ENCODE assay signal across 32 cellular contexts in genomic region chr6:13278991-13279390, GRCh38. TPM values are rescaled to one million over a fixed set of nuclear protein-coding genes. Genes with fewer than 3 reads are reported as not detected.
A peak's percentile ranks its signal among the peaks of the same experiment; 100 is the strongest.
DNase-seq lines count a peak whose midpoint lies in the region; ATAC-seq, FAIRE-seq and TF ChIP-seq lines count a peak whose summit lies in the region.
"Had no signal": no experiment of that assay in that cellular context is flagged by ENCODE, and none has a peak within 500 bp of the region (broad histone marks: within the 10 kb centered on the region; RNA-seq: fewer than 3 reads in every experiment).

No MANE protein-coding gene starts in this region.

- DNase-seq in AG10803 (ENCODE audit: low read depth), result peak; percentile 98
- peak; percentile 82 for DNase-seq in GM04504 (ENCODE audit: low read depth)
- no peak for DNase-seq in naive B cell
- DNase-seq in activated T-helper 2 cell treated with anti-CD3 and anti-CD28 coated beads, Interferon-gamma antibody, Interleukin-2, Interleukin-4, amounts not matched to agents 10 μg/mL and 5 μg/mL and 100 μg/mL, durations not matched to agents 14 hours and 24 hours and 36 hours (ENCODE audit: low spot score), result no peak
- no peak for DNase-seq in T-helper 17 cell
- no peak for DNase-seq in ovary
- DNase-seq in SHP77 treated with DMSO at 0.1 percent for 48 hours (lab: John Stamatoyannopoulos, UW), result no peak
- DNase-seq: activated CD4-positive, alpha-beta T cell treated with anti-CD3 and anti-CD28 coated beads, Interleukin-2, amount 10 ng/mL, durations not matched to agents 24 days and 14 days; activated gamma-delta T cell; activated T-cell treated with anti-CD3 and anti-CD28 coated beads, Interleukin-2, amount 50 U/mL, for 1 hour; GF-D8; hippocampal formation; Karpas-422; left cardiac atrium; MV-4-11; NCI-H146; NCI-H2107; NCI-H446 treated with DMSO at 0.1 percent for 48 hours; right lobe of liver; stimulated activated CD4-positive, alpha-beta T cell treated with anti-CD3 and anti-CD28 coated beads, Interleukin-15, amount 100 ng/mL, for 24 hours; stimulated activated naive CD4-positive, alpha-beta T cell treated with Interleukin-2 at 50 U/mL for 16 hours; T1000; WERI-Rb-1 had no signal

- intact Hi-C loops in activated T-helper 2 cell treated with anti-CD3 and anti-CD28 coated beads, Interferon-gamma antibody, Interleukin-2, Interleukin-4, amounts not matched to agents 10 μg/mL and 5 μg/mL and 100 μg/mL, durations not matched to agents 14 hours and 24 hours and 36 hours (cut with micrococcal nuclease), result no loop called here
- intact Hi-C loops in ovary (cut with DNase I), result no loop called here

- H3K27ac ChIP-seq in ovary, result no peak overlapping the region
- H3K27ac ChIP-seq: gastroesophageal sphincter, right lobe of liver, RWPE1, thoracic aorta, WERI-Rb-1 had no signal

- no peaks in the 10 kb centered on the region for H3K27me3 ChIP-seq in ovary
- H3K27me3 ChIP-seq: gastroesophageal sphincter, right lobe of liver had no signal

- H3K27ac Mint-ChIP-seq in naive B cell, result peak overlapping the region; percentile 32 to 97 (median 96)
- no peak overlapping the region for H3K27ac Mint-ChIP-seq in activated T-helper 2 cell treated with anti-CD3 and anti-CD28 coated beads, Interferon-gamma antibody, Interleukin-2, Interleukin-4, amounts not matched to agents 10 μg/mL and 5 μg/mL and 100 μg/mL, durations not matched to agents 14 hours and 24 hours and 36 hours
- no peak overlapping the region for H3K27ac Mint-ChIP-seq in T-helper 17 cell
- H3K27ac Mint-ChIP-seq: activated CD4-positive, alpha-beta T cell treated with anti-CD3 and anti-CD28 coated beads, Interleukin-2, amount 10 ng/mL, durations not matched to agents 24 days and 14 days; GM23338 had no signal

- H3K4me1 Mint-ChIP-seq in naive B cell (peaks cover 59 to 85% (median 73%) of the 10 kb centered on the region in 3 donors), T-helper 17 cell (peaks cover 5% of the 10 kb centered on the region)
- H3K4me1 Mint-ChIP-seq in activated T-helper 2 cell treated with anti-CD3 and anti-CD28 coated beads, Interferon-gamma antibody, Interleukin-2, Interleukin-4, amounts not matched to agents 10 μg/mL and 5 μg/mL and 100 μg/mL, durations not matched to agents 14 hours and 24 hours and 36 hours (ENCODE audit: low read depth), result peaks cover 10% of the 10 kb centered on the region

- FAIRE-seq in endometrium (lab: Jason Lieb, UNC), result peak; percentile 83
- FAIRE-seq: endothelial cell of umbilical vein, urothelium cell line had no signal

- H3K9me3 ChIP-seq in T-helper 17 cell (ENCODE audit: control insufficient read depth, low read length, poor library complexity, severe bottlenecking) (no peaks in the 10 kb centered on the region), ovary (no peaks in the 10 kb centered on the region)
- H3K9me3 ChIP-seq: gastroesophageal sphincter, right lobe of liver, thoracic aorta had no signal

- 57 to 73% (median 66%) methylated on average over 4 of the region's 4 CpGs for WGBS in ovary, 3 donors

- no peak for TF ChIP-seq EP300 in ovary (IDR thresholded peaks at IDR 0.05)

- no peak for TF ChIP-seq POLR2A in ovary (IDR thresholded peaks at IDR 0.05)

- H3K27me3 Mint-ChIP-seq in naive B cell, result no peaks in the 10 kb centered on the region
- H3K27me3 Mint-ChIP-seq in activated T-helper 2 cell treated with anti-CD3 and anti-CD28 coated beads, Interferon-gamma antibody, Interleukin-2, Interleukin-4, amounts not matched to agents 10 μg/mL and 5 μg/mL and 100 μg/mL, durations not matched to agents 14 hours and 24 hours and 36 hours (ENCODE audit: low read depth), result no peaks in the 10 kb centered on the region
- no peaks in the 10 kb centered on the region for H3K27me3 Mint-ChIP-seq in T-helper 17 cell
- H3K27me3 Mint-ChIP-seq: central memory CD8-positive, alpha-beta T cell had no signal

- ATAC-seq in naive B cell (ENCODE audit: low read depth in 2 of 2) (no peak), T-helper 17 cell (no peak)
- ATAC-seq: gastroesophageal sphincter, left cardiac atrium had no signal

- H3K4me3 Mint-ChIP-seq in naive B cell (peak overlapping the region in 2 of 8 donors; percentile 50 to 66), T-helper 17 cell (no peak overlapping the region)
- no peak overlapping the region for H3K4me3 Mint-ChIP-seq in activated T-helper 2 cell treated with anti-CD3 and anti-CD28 coated beads, Interferon-gamma antibody, Interleukin-2, Interleukin-4, amounts not matched to agents 10 μg/mL and 5 μg/mL and 100 μg/mL, durations not matched to agents 14 hours and 24 hours and 36 hours (ENCODE audit: low read depth)
- H3K4me3 Mint-ChIP-seq: activated CD4-positive, alpha-beta T cell treated with anti-CD3 and anti-CD28 coated beads, Interleukin-2, amount 10 ng/mL, durations not matched to agents 24 days and 14 days; central memory CD8-positive, alpha-beta T cell; GM23338; neural crest cell had no signal

- H3K36me3 Mint-ChIP-seq in naive B cell, result peaks cover 29 to 36% of the 10 kb centered on the region in 2 donors
- no peaks in the 10 kb centered on the region for H3K36me3 Mint-ChIP-seq in activated T-helper 2 cell treated with anti-CD3 and anti-CD28 coated beads, Interferon-gamma antibody, Interleukin-2, Interleukin-4, amounts not matched to agents 10 μg/mL and 5 μg/mL and 100 μg/mL, durations not matched to agents 14 hours and 24 hours and 36 hours (ENCODE audit: low read depth)
- H3K36me3 Mint-ChIP-seq in T-helper 17 cell (ENCODE audit: low read depth), result no peaks in the 10 kb centered on the region

- H3K36me3 ChIP-seq in ovary, result no peaks in the 10 kb centered on the region
- H3K36me3 ChIP-seq: right lobe of liver, WERI-Rb-1 had no signal

- H3K4me3 ChIP-seq in AG10803 (ENCODE audit: low read length), result no peak overlapping the region
- no peak overlapping the region for H3K4me3 ChIP-seq in ovary
- H3K4me3 ChIP-seq: gastroesophageal sphincter, GM23338, right lobe of liver, thoracic aorta had no signal

- H3K9me3 Mint-ChIP-seq in naive B cell, result no peaks in the 10 kb centered on the region
- no peaks in the 10 kb centered on the region for H3K9me3 Mint-ChIP-seq in activated T-helper 2 cell treated with anti-CD3 and anti-CD28 coated beads, Interferon-gamma antibody, Interleukin-2, Interleukin-4, amounts not matched to agents 10 μg/mL and 5 μg/mL and 100 μg/mL, durations not matched to agents 14 hours and 24 hours and 36 hours
- H3K9me3 Mint-ChIP-seq: activated CD4-positive, alpha-beta T cell treated with anti-CD3 and anti-CD28 coated beads, Interleukin-2, amount 10 ng/mL, durations not matched to agents 24 days and 14 days; central memory CD8-positive, alpha-beta T cell; GM23338; neural crest cell had no signal

- no peaks in the 10 kb centered on the region for H3K4me1 ChIP-seq in ovary (ENCODE audit: insufficient read depth)
- H3K4me1 ChIP-seq: gastroesophageal sphincter, right lobe of liver had no signal

- TF ChIP-seq CTCF in AG10803 (conservative IDR thresholded peaks at IDR 0.05; ENCODE audit: low read length) (no peak), ovary (IDR thresholded peaks at IDR 0.05) (no peak)

RNA-seq across cellular contexts. Expression of gene TBC1D7, which starts 49.3 kb away (rescaled TPM):
- polyA plus RNA-seq in naive B cell (ENCODE audit: low read depth in 6 of 6) (10 to 100 TPM; 21.9 to 50.4 (median 26.7) TPM), ovary (10 to 100 TPM in 1 of 2 donors, 1 to 10 TPM in 1; 7.7 to 11.9 TPM)
- 22.9 and 23.3 TPM in 2 replicates for total RNA-seq in activated T-helper 2 cell treated with anti-CD3 and anti-CD28 coated beads, Interferon-gamma antibody, Interleukin-2, Interleukin-4, amounts not matched to agents 10 μg/mL and 5 μg/mL and 100 μg/mL, durations not matched to agents 14 hours and 24 hours and 36 hours
- total RNA-seq in T-helper 17 cell (10 to 100 TPM in 1 of 2 donors, 1 to 10 TPM in 1; 9.1 to 12.4 TPM), ovary (10 to 100 TPM in 1 of 7 donors, 1 to 10 TPM in 6; 4.7 to 10.2 (median 6.1) TPM)

Comparison
In these comparisons a context has a peak if more than half of its experiments do, and no peak if none do; other contexts are left out.
1. DNase-seq: peak in AG10803 (single experiment) and GM04504 (single experiment); none in naive B cell (single experiment), activated T-helper 2 cell treated with anti-CD3 and anti-CD28 coated beads, Interferon-gamma antibody, Interleukin-2, Interleukin-4, amounts not matched to agents 10 μg/mL and 5 μg/mL and 100 μg/mL, durations not matched to agents 14 hours and 24 hours and 36 hours (single experiment), T-helper 17 cell (0 of 3), ovary (0 of 5) and SHP77 treated with DMSO at 0.1 percent for 48 hours (single experiment).
2. H3K27ac Mint-ChIP-seq: peak in naive B cell (6 of 6); none in activated T-helper 2 cell treated with anti-CD3 and anti-CD28 coated beads, Interferon-gamma antibody, Interleukin-2, Interleukin-4, amounts not matched to agents 10 μg/mL and 5 μg/mL and 100 μg/mL, durations not matched to agents 14 hours and 24 hours and 36 hours (single experiment) and T-helper 17 cell (single experiment).